Comparison of ENCODE assay signal across 28 cellular contexts in the genomic region with DNA sequence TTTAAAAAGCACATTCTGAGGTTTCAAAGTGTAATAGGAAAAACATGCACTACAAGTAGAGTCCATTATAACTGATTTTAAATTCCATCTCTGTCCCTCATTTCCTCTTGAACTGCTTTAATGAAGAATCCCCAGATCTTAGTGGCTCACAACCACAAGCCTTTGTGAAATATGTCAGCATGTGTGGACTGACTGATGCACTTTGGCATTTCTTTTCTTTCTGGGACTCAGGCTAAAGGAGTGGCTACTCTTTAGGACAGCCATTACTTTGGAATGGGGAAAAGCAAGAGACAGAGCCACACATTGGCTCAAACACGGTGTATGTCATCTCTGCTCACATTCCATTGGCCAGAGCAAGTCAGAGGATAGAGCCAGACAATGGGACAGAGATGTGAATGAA.
"Had no signal": no experiment of that assay in that cellular context is flagged by ENCODE, and none has a peak within 500 bp of the region (broad histone marks: within the 10 kb centered on the region; RNA-seq: fewer than 3 reads in every experiment).

No MANE protein-coding gene starts in this region.

- H3K27me3 ChIP-seq: ascending aorta, breast epithelium, cardiac muscle cell, colonic mucosa, esophagus muscularis mucosa, foreskin keratinocyte, gastrocnemius medialis had no signal

- H3K36me3 ChIP-seq: ascending aorta, breast epithelium, cardiac muscle cell, colonic mucosa, esophagus muscularis mucosa, gastrocnemius medialis had no signal

- FAIRE-seq: endometrium, endothelial cell of umbilical vein had no signal

- H3K27ac ChIP-seq: ascending aorta, breast epithelium, cardiac muscle cell, colonic mucosa, esophagus muscularis mucosa, foreskin keratinocyte, gastrocnemius medialis had no signal

- H3K4me3 ChIP-seq: ascending aorta, breast epithelium, cardiac muscle cell, colonic mucosa, esophagus muscularis mucosa, gastrocnemius medialis had no signal

- ATAC-seq: activated CD4-positive, alpha-beta T cell treated with anti-CD3 and anti-CD28 coated beads for 36 hours; activated naive CD4-positive, alpha-beta T cell treated with anti-CD3 and anti-CD28 coated beads, Interleukin-2, amount 50 U/mL, for 72 hours; activated T-cell treated with anti-CD3 and anti-CD28 coated beads, Interleukin-2, amount 50 U/mL, for 72 hours; foreskin keratinocyte; gastrocnemius medialis had no signal

- H3K9me3 ChIP-seq: ascending aorta, colonic mucosa, esophagus muscularis mucosa, gastrocnemius medialis had no signal

- H3K4me1 ChIP-seq: ascending aorta, breast epithelium, colonic mucosa, esophagus muscularis mucosa, foreskin keratinocyte, gastrocnemius medialis had no signal

- DNase-seq: activated CD4-positive, alpha-beta memory T cell treated with anti-CD3 and anti-CD28 coated beads, Interleukin-2, amount 10 ng/mL, durations not matched to agents 7 days and 5 days; activated CD4-positive, alpha-beta T cell treated with anti-CD3 and anti-CD28 coated beads for 36 hours; activated CD4-positive, alpha-beta T cell treated with anti-CD3 and anti-CD28 coated beads, Interleukin-2, amount 10 ng/mL, durations not matched to agents 24 days and 14 days; activated CD4-positive, CD25-positive, alpha-beta regulatory T cell; activated CD4-positive, CD25-positive, alpha-beta regulatory T cell treated with anti-CD3 and anti-CD28 coated beads, Interleukin-2, amount 50 U/mL, for 72 hours; activated CD8-positive, alpha-beta memory T cell treated with anti-CD3 and anti-CD28 coated beads, Interleukin-2, amount 50 U/mL, for 48 hours; activated gamma-delta T cell; activated naive CD4-positive, alpha-beta T cell; activated naive CD4-positive, alpha-beta T cell treated with anti-CD3 and anti-CD28 coated beads, Interleukin-2, amount 10 ng/mL, durations not matched to agents 7 days and 5 days; activated naive CD8-positive, alpha-beta T cell treated with anti-CD3 and anti-CD28 coated beads, Interleukin-2, amount 10 ng/mL, durations not matched to agents 7 days and 5 days; activated T-cell treated with anti-CD3 and anti-CD28 coated beads for 4 hours; activated T-cell treated with anti-CD3 and anti-CD28 coated beads, Interleukin-2, amount 50 U/mL, for 24 hours; activated T-cell treated with anti-CD3 and anti-CD28 coated beads, Interleukin-2, amount 50 U/mL, for 72 hours; central memory CD4-positive, alpha-beta T cell; cerebellar nuclear complex; colonic mucosa; effector CD8-positive, alpha-beta T cell; foreskin keratinocyte; gastrocnemius medialis; glutamatergic neuron; T-helper 2 cell had no signal
